Comparison of ENCODE assay signal across 1 cellular context in the genomic region with DNA sequence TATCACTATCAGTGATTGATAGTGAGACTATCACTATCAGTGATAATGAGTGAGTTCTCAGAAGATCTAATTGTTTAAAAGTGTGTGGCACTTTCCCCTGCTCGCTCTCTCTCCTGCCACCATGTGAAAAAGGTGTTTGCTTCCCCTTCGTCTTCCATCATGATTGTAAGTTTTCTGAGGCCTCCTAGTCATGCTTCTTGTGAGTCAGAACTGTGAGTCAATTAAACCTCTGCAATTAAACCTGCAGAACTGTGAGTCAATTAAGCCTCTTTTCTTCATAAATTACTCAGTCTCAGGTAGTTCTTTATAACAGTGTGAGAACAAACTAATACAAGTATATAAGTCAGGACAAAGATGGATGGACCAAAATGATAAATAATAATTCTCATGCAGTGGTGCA.
TF ChIP-seq lines count a peak whose summit lies in the region.

No MANE protein-coding gene starts in this region.

TF ChIP-seq in HCT116, 20 proteins besides CTCF, POLR2A, EP300 and RAD21:
- no peak for TF ChIP-seq TCF7L2 (IDR thresholded peaks at IDR 0.05; ENCODE audit: borderline replicate concordance, extremely low read depth, insufficient read depth, insufficient read length)
- TF ChIP-seq FOSL1 (IDR thresholded peaks at IDR 0.05; ENCODE audit: low read depth) = peak; percentile 44; the same call in 1 of the 2 replicates
- peak; percentile 30; the same call in 1 of the 2 replicates for TF ChIP-seq JUND (IDR thresholded peaks at IDR 0.05)
- TF ChIP-seq SP1 (IDR thresholded peaks at IDR 0.05; ENCODE audit: low read depth) = 0 out of 2 replicates have a peak, but pooled peaks have one; percentile 14
